In genomic region chr3:197327701-197328100, GRCh38 we compare ENCODE assay signal across 17 cellular contexts. TPM values are rescaled to one million over a fixed set of nuclear protein-coding genes. Genes with fewer than 3 reads are reported as not detected.
DNase-seq lines count a peak whose midpoint lies in the region; ATAC-seq and TF ChIP-seq lines count a peak whose summit lies in the region.
"Had no signal": no experiment of that assay in that cellular context is flagged by ENCODE, and none has a peak within 500 bp of the region (broad histone marks: within the 10 kb centered on the region; RNA-seq: fewer than 3 reads in every experiment).

No MANE protein-coding gene starts in this region.

- no peaks in the 10 kb centered on the region for H4K20me1 ChIP-seq in mammary epithelial cell (ENCODE audit: insufficient read depth, low read length)

- H3K4me3 ChIP-seq in mammary epithelial cell (replicated peaks in 1 of 3; ENCODE audit: insufficient read depth in 1 of 3, low read depth in 2 of 3, low read length in 3 of 3), result no peak overlapping the region
- no peak overlapping the region for H3K4me3 ChIP-seq in breast epithelium
- no peak overlapping the region for H3K4me3 ChIP-seq in upper lobe of right lung
- H3K4me3 ChIP-seq in esophagus squamous epithelium, result no peak overlapping the region
- H3K4me3 ChIP-seq: ascending aorta had no signal

- CTCF ChIA-PET in mammary epithelial cell (lab: Charles Lee; ENCODE audit: low non-redundant PET) (no interaction called here), HEK293T (lab: Yijun Ruan, JAX) (no interaction called here)

- no peaks in the 10 kb centered on the region for H3K27me3 Mint-ChIP-seq in chondrocyte (ENCODE audit: low read depth)
- H3K27me3 Mint-ChIP-seq in mesothelial cell of epicardium (ENCODE audit: low read depth), result no peaks in the 10 kb centered on the region

- TF ChIP-seq POLR2A in breast epithelium (IDR thresholded peaks at IDR 0.05), result no peak
- no peak for TF ChIP-seq POLR2A in esophagus squamous epithelium (IDR thresholded peaks at IDR 0.05)

- dilution Hi-C loops in mammary epithelial cell (cut with HindIII; ENCODE audit: low sequenced_read_pairs), result no loop called here

- no peak overlapping the region for H2AFZ ChIP-seq in mammary epithelial cell (ENCODE audit: low read depth, low read length)

- H3K4me1 ChIP-seq in mammary epithelial cell (ENCODE audit: insufficient read depth, low read length) (no peaks in the 10 kb centered on the region), breast epithelium (no peaks in the 10 kb centered on the region), upper lobe of right lung (no peaks in the 10 kb centered on the region), esophagus squamous epithelium (no peaks in the 10 kb centered on the region)
- H3K4me1 ChIP-seq: ascending aorta had no signal

- DNase-seq in mammary epithelial cell, result peak; percentile 66
- no peak for DNase-seq in breast epithelium (ENCODE audit: low spot score in 2 of 2)
- DNase-seq in chondrocyte (ENCODE audit: low spot score), result no peak
- DNase-seq in inferior parietal cortex (ENCODE audit: extremely low spot score), result peak; percentile 44
- no peak for DNase-seq in upper lobe of right lung
- no peak for DNase-seq in esophagus squamous epithelium (lab: John Stamatoyannopoulos, UW)
- no peak for DNase-seq in mesothelial cell of epicardium (ENCODE audit: low spot score in 2 of 2, unreplicated experiment in 2 of 2)
- DNase-seq in HEK293T (ENCODE audit: extremely low spot score), result no peak
- DNase-seq: activated T-cell treated with anti-CD3 and anti-CD28 coated beads, Interleukin-2, amount 50 U/mL, for 72 hours; effector CD4-positive, alpha-beta T cell; H7; NCI-H2029; NCI-H526; stimulated activated naive CD8-positive, alpha-beta T cell treated with anti-CD3 and anti-CD28 coated beads, Interleukin-15, Interleukin-2, amounts not matched to agents 100 U/mL and 50 U/mL, for 24 hours; T-helper 1 cell had no signal

- H3K4me3 Mint-ChIP-seq in chondrocyte (ENCODE audit: unreplicated experiment), result no peak overlapping the region
- no peak overlapping the region for H3K4me3 Mint-ChIP-seq in mesothelial cell of epicardium
- H3K4me3 Mint-ChIP-seq: activated T-cell treated with anti-CD3 and anti-CD28 coated beads, Interleukin-2, amount 50 U/mL, for 72 hours had no signal

- WGBS in mammary epithelial cell (ENCODE audit: low coverage, missing lambda C conversion rate), result 64% methylated on average over 3 of the region's 3 CpGs
- WGBS in esophagus squamous epithelium, 2 donors, result 65 to 69% methylated on average over 3 of the region's 3 CpGs

- no TSS peak for BruUV-seq in mammary epithelial cell (replicated peaks; lab: Mats Ljungman, UMichigan)

- H3K4me1 Mint-ChIP-seq in chondrocyte (ENCODE audit: low read depth) (peaks cover 7% of the 10 kb centered on the region), mesothelial cell of epicardium (no peaks in the 10 kb centered on the region)

- intact Hi-C loops in mammary epithelial cell (cut with micrococcal nuclease), result no loop called here
- intact Hi-C loops in breast epithelium (cut with DNase I; ENCODE audit: low total_unique reads), result no loop called here
- intact Hi-C loops in upper lobe of right lung (cut with DNase I), result no loop called here
- intact Hi-C loops in esophagus squamous epithelium (cut with DNase I), result no loop called here

- H3K9me3 Mint-ChIP-seq in chondrocyte (ENCODE audit: low read depth) (no peaks in the 10 kb centered on the region), mesothelial cell of epicardium (no peaks in the 10 kb centered on the region)
- H3K9me3 Mint-ChIP-seq: activated T-cell treated with anti-CD3 and anti-CD28 coated beads, Interleukin-2, amount 50 U/mL, for 72 hours had no signal

- H3K27ac ChIP-seq in mammary epithelial cell (ENCODE audit: insufficient read depth, low read depth, low read length), result no peak overlapping the region
- H3K27ac ChIP-seq in breast epithelium, result no peak overlapping the region
- H3K27ac ChIP-seq in upper lobe of right lung, result no peak overlapping the region
- H3K27ac ChIP-seq in esophagus squamous epithelium, result no peak overlapping the region
- H3K27ac ChIP-seq: ascending aorta had no signal

- H3K27me3 ChIP-seq in mammary epithelial cell (ENCODE audit: insufficient read depth, low read length) (no peaks in the 10 kb centered on the region), breast epithelium (no peaks in the 10 kb centered on the region), upper lobe of right lung (no peaks in the 10 kb centered on the region), esophagus squamous epithelium (no peaks in the 10 kb centered on the region)
- H3K27me3 ChIP-seq: ascending aorta had no signal

- H3K79me2 ChIP-seq in mammary epithelial cell (ENCODE audit: insufficient read depth, low read length), result no peaks in the 10 kb centered on the region

- H3K27ac Mint-ChIP-seq in chondrocyte (ENCODE audit: unreplicated experiment) (peak overlapping the region; percentile 50), mesothelial cell of epicardium (no peak overlapping the region)
- H3K27ac Mint-ChIP-seq: activated T-cell treated with anti-CD3 and anti-CD28 coated beads, Interleukin-2, amount 50 U/mL, for 72 hours had no signal

- H3K9me3 ChIP-seq in mammary epithelial cell (replicated peaks; ENCODE audit: insufficient read depth, low read length), result no peaks in the 10 kb centered on the region
- no peaks in the 10 kb centered on the region for H3K9me3 ChIP-seq in breast epithelium
- H3K9me3 ChIP-seq in upper lobe of right lung, result no peaks in the 10 kb centered on the region
- no peaks in the 10 kb centered on the region for H3K9me3 ChIP-seq in esophagus squamous epithelium
- H3K9me3 ChIP-seq: ascending aorta had no signal

- POLR2A ChIA-PET in HEK293T (lab: Yijun Ruan, JAX), result no interaction called here

- TF ChIP-seq CTCF in mammary epithelial cell (conservative IDR thresholded peaks at IDR 0.05 in 1 of 2, IDR thresholded peaks at IDR 0.05 in 1 of 2; ENCODE audit: extremely low read depth in 1 of 2, insufficient read depth in 1 of 2, low read depth in 1 of 2, low read length in 2 of 2) (no peak), breast epithelium (IDR thresholded peaks at IDR 0.05) (no peak), chondrocyte (IDR thresholded peaks at IDR 0.05) (no peak), upper lobe of right lung (IDR thresholded peaks at IDR 0.05) (no peak), esophagus squamous epithelium (IDR thresholded peaks at IDR 0.05) (no peak), mesothelial cell of epicardium (IDR thresholded peaks at IDR 0.05; ENCODE audit: unreplicated experiment) (no peak)

- H3K36me3 ChIP-seq in mammary epithelial cell (ENCODE audit: insufficient read depth, low read length) (no peaks in the 10 kb centered on the region), breast epithelium (no peaks in the 10 kb centered on the region), upper lobe of right lung (no peaks in the 10 kb centered on the region), esophagus squamous epithelium (no peaks in the 10 kb centered on the region)
- H3K36me3 ChIP-seq: ascending aorta had no signal

- in situ Hi-C loops in mammary epithelial cell (cut with MboI; ENCODE audit: low sequenced_read_pairs in 2 of 2), result no loop called here

- peak; percentile 20 for ATAC-seq in upper lobe of right lung
- ATAC-seq: activated T-cell treated with anti-CD3 and anti-CD28 coated beads, Interleukin-2, amount 50 U/mL, for 72 hours; Panc1; stimulated activated naive CD8-positive, alpha-beta T cell treated with anti-CD3 and anti-CD28 coated beads, Interleukin-15, Interleukin-2, amounts not matched to agents 100 U/mL and 50 U/mL, for 24 hours had no signal

- no peak overlapping the region for H3K9ac ChIP-seq in mammary epithelial cell (ENCODE audit: insufficient read depth, low read length)

- peaks cover 2% of the 10 kb centered on the region for H3K36me3 Mint-ChIP-seq in chondrocyte (ENCODE audit: low read depth)
- H3K36me3 Mint-ChIP-seq in mesothelial cell of epicardium, result no peaks in the 10 kb centered on the region

- H3K4me2 ChIP-seq in mammary epithelial cell (ENCODE audit: insufficient read depth, low read depth, low read length), result no peak overlapping the region

TF ChIP-seq in HEK293T, 16 proteins besides CTCF, POLR2A, EP300 and RAD21:
- TF ChIP-seq SP1 (IDR thresholded peaks at IDR 0.05), result no peak
- no peak for TF ChIP-seq FOXA1 (IDR thresholded peaks at IDR 0.05)
- TF ChIP-seq TARDBP (IDR thresholded peaks at IDR 0.05), result no peak
- no peak for TF ChIP-seq L3MBTL2 (conservative IDR thresholded peaks at IDR 0.05)
- TF ChIP-seq ARNT (IDR thresholded peaks at IDR 0.05), result no peak
- TF ChIP-seq CTBP1 (IDR thresholded peaks at IDR 0.05; ENCODE audit: borderline replicate concordance), result no peak
- no peak for TF ChIP-seq FOXK2 (IDR thresholded peaks at IDR 0.05)
- no peak for TF ChIP-seq HDGF (IDR thresholded peaks at IDR 0.05; ENCODE audit: borderline replicate concordance)
- no peak for TF ChIP-seq FOXM1 (IDR thresholded peaks at IDR 0.05; ENCODE audit: borderline replicate concordance)
- TF ChIP-seq LEF1 (IDR thresholded peaks at IDR 0.05; ENCODE audit: borderline replicate concordance), result no peak
- no peak for TF ChIP-seq ZNF384 (IDR thresholded peaks at IDR 0.05)
- no peak for TF ChIP-seq BHLHE40 (IDR thresholded peaks at IDR 0.05; ENCODE audit: borderline replicate concordance)
- no peak for TF ChIP-seq ELF4 (IDR thresholded peaks at IDR 0.05)
- TF ChIP-seq SUZ12 (IDR thresholded peaks at IDR 0.05), result no peak
- no peak for TF ChIP-seq NFRKB (IDR thresholded peaks at IDR 0.05)
- TF ChIP-seq PKNOX1 (IDR thresholded peaks at IDR 0.05), result no peak

RNA-seq across cellular contexts. Expression of gene DLG1, which starts 29.3 kb away (rescaled TPM):
- 100 to 1,000 TPM; 115 to 157 TPM for total RNA-seq in mammary epithelial cell
- 32.9 TPM for polyA plus RNA-seq in mammary epithelial cell
- 172 TPM for polyA minus RNA-seq in mammary epithelial cell
- 100 to 1,000 TPM in 1 of 3 donors, 10 to 100 TPM in 2; 76.0 to 100 (median 76.7) TPM for total RNA-seq in breast epithelium
- total RNA-seq in chondrocyte, result 117 to 166 TPM (median 157 TPM) in 3 replicates
- 77.5 TPM for total RNA-seq in upper lobe of right lung
- 100 to 1,000 TPM; 103 to 150 (median 122) TPM for total RNA-seq in esophagus squamous epithelium
- total RNA-seq in mesothelial cell of epicardium, result 106 to 114 TPM (median 107 TPM) in 3 replicates

Comparison
In these comparisons a context has a peak if more than half of its experiments do, and no peak if none do; other contexts are left out.
1. DNase-seq: peak in mammary epithelial cell (single experiment) and inferior parietal cortex (single experiment); none in breast epithelium (0 of 2), chondrocyte (single experiment), upper lobe of right lung (single experiment), esophagus squamous epithelium (single experiment), mesothelial cell of epicardium (0 of 2) and HEK293T (single experiment).